ENCODE assay signal across 10 cellular contexts in the genomic region with DNA sequence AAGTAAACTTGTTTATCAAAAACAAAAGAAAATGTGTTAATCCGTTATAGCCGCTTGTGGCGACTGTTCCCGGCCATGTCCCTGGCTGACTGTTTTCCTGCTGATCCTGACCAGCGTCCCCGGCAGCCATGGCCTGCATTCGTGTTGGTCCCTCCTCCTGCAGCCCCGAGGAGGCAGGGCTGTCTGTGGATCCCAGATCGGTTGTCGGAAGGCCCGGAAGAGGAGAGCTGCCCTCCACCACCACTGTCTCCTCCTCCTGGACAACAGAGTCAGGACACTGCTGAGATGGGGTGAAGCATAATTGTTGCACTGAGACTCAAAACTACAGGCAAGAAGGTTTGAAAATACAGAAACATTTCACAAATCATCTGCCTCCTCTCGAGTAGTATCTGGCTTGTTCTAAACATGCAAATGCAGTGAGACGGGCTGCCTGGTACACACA. TPM values are rescaled to one million over a fixed set of nuclear protein-coding genes. Genes with fewer than 3 reads are reported as not detected.
DNase-seq lines count a peak whose midpoint lies in the region; ATAC-seq and TF ChIP-seq lines count a peak whose summit lies in the region.
"Had no signal": no experiment of that assay in that cellular context is flagged by ENCODE, and none has a peak within 500 bp of the region (broad histone marks: within the 10 kb centered on the region; RNA-seq: fewer than 3 reads in every experiment).

No MANE protein-coding gene starts in this region.

- CTCF ChIA-PET in A673 (lab: Charles Lee), result no interaction called here
- CTCF ChIA-PET in activated CD8-positive, alpha-beta T cell treated with anti-CD3 and anti-CD28 coated beads, Interleukin-2, amount 10 ng/mL, durations not matched to agents 7 days and 5 days (lab: Charles Lee), result interaction anchor here (1.6 kb wide), 1 partner anchor 9 kb away, joined by 4 read pairs; no protein-coding TSS in a partner anchor

- DNase-seq in AG09309 (ENCODE audit: low read depth) (no peak), SK-MEL-5 (ENCODE audit: low read depth, low spot score) (peak; percentile 61), osteocyte (ENCODE audit: extremely low spot score, unreplicated experiment) (no peak), NCI-H187 (lab: John Stamatoyannopoulos, UW) (no peak), A673 (ENCODE audit: low spot score) (no peak)
- no peak for DNase-seq in activated CD8-positive, alpha-beta T cell treated with anti-CD3 and anti-CD28 coated beads, Interleukin-2, amount 10 ng/mL, durations not matched to agents 7 days and 5 days
- DNase-seq: COR-L47 had no signal

- H3K27ac ChIP-seq in gastroesophageal sphincter, result peak overlapping the region in 3 of 4 donors; percentile 40 to 87 (median 72)
- H3K27ac ChIP-seq in A673 (ENCODE audit: low read depth, low read length, poor library complexity, severe bottlenecking), result no peak overlapping the region
- H3K27ac ChIP-seq: PC-9 had no signal

- ATAC-seq in gastroesophageal sphincter, result peak; percentile 46
- ATAC-seq in GM21381 (IDR thresholded peaks at IDR 0.05; ENCODE audit: unreplicated experiment), result no peak
- ATAC-seq in activated CD8-positive, alpha-beta T cell treated with anti-CD3 and anti-CD28 coated beads, Interleukin-2, amount 10 ng/mL, durations not matched to agents 7 days and 5 days, result no peak

- TF ChIP-seq EP300 in gastroesophageal sphincter (IDR thresholded peaks at IDR 0.05), result no peak

- in situ Hi-C loops in SK-MEL-5 (cut with HindIII; ENCODE audit: low pct_unique_long_range_greater_than_20kb, low sequenced_read_pairs), result no loop called here

- H3K9me3 Mint-ChIP-seq in osteocyte (ENCODE audit: unreplicated experiment), result no peaks in the 10 kb centered on the region
- no peaks in the 10 kb centered on the region for H3K9me3 Mint-ChIP-seq in activated CD8-positive, alpha-beta T cell treated with anti-CD3 and anti-CD28 coated beads, Interleukin-2, amount 10 ng/mL, durations not matched to agents 7 days and 5 days (ENCODE audit: insufficient read depth)

- H3K36me3 Mint-ChIP-seq in osteocyte (ENCODE audit: unreplicated experiment), result no peaks in the 10 kb centered on the region
- no peaks in the 10 kb centered on the region for H3K36me3 Mint-ChIP-seq in activated CD8-positive, alpha-beta T cell treated with anti-CD3 and anti-CD28 coated beads, Interleukin-2, amount 10 ng/mL, durations not matched to agents 7 days and 5 days (ENCODE audit: low read depth)

- WGBS in gastroesophageal sphincter (ENCODE audit: low coverage in 1 of 2), 2 donors, result 20 to 25% methylated on average over 2 to 6 of the region's 13 CpGs

- BruUV-seq in A673 (replicated peaks; lab: Mats Ljungman, UMichigan), result no TSS peak

- TF ChIP-seq CTCF in AG09309 (IDR thresholded peaks at IDR 0.05; ENCODE audit: control insufficient read depth, insufficient read depth, low read depth, low read length, missing control alignments) (peak; percentile 38), gastroesophageal sphincter (IDR thresholded peaks at IDR 0.05) (peak in 1 of 4 experiments; percentile 22), osteocyte (IDR thresholded peaks at IDR 0.05) (peak; percentile 40), A673 (conservative IDR thresholded peaks at IDR 0.05; ENCODE audit: low read depth, low read length) (no peak)

- no peak for TF ChIP-seq POLR2A in gastroesophageal sphincter (IDR thresholded peaks at IDR 0.05)

- peak overlapping the region; percentile 3 for H3K4me3 Mint-ChIP-seq in osteocyte (ENCODE audit: unreplicated experiment)
- no peak overlapping the region for H3K4me3 Mint-ChIP-seq in activated CD8-positive, alpha-beta T cell treated with anti-CD3 and anti-CD28 coated beads, Interleukin-2, amount 10 ng/mL, durations not matched to agents 7 days and 5 days

- peaks cover 52% of the 10 kb centered on the region for H3K4me1 Mint-ChIP-seq in osteocyte (ENCODE audit: unreplicated experiment)
- H3K4me1 Mint-ChIP-seq in activated CD8-positive, alpha-beta T cell treated with anti-CD3 and anti-CD28 coated beads, Interleukin-2, amount 10 ng/mL, durations not matched to agents 7 days and 5 days (ENCODE audit: low read depth), result peaks cover 18% of the 10 kb centered on the region

- POLR2A ChIA-PET in A673 (lab: Charles Lee; ENCODE audit: low non-redundant PET), result no interaction called here
- POLR2A ChIA-PET in activated CD8-positive, alpha-beta T cell treated with anti-CD3 and anti-CD28 coated beads, Interleukin-2, amount 10 ng/mL, durations not matched to agents 7 days and 5 days (lab: Charles Lee), result no interaction called here

- H3K27me3 ChIP-seq in gastroesophageal sphincter (peaks cover 26% of the 10 kb centered on the region), A673 (replicated peaks; ENCODE audit: insufficient read depth, low read depth, low read length, poor library complexity) (no peaks in the 10 kb centered on the region)

- H3K9me3 ChIP-seq in gastroesophageal sphincter (no peaks in the 10 kb centered on the region), A673 (ENCODE audit: low read depth, low read length, poor library complexity, severe bottlenecking) (no peaks in the 10 kb centered on the region)

- H3K4me1 ChIP-seq in gastroesophageal sphincter (peaks cover 0 to 51% (median 6%) of the 10 kb centered on the region in 3 donors), A673 (ENCODE audit: insufficient read depth, low read length, poor library complexity, severe bottlenecking) (no peaks in the 10 kb centered on the region)

- no peaks in the 10 kb centered on the region for H3K27me3 Mint-ChIP-seq in osteocyte (ENCODE audit: unreplicated experiment)
- peaks cover 16% of the 10 kb centered on the region for H3K27me3 Mint-ChIP-seq in activated CD8-positive, alpha-beta T cell treated with anti-CD3 and anti-CD28 coated beads, Interleukin-2, amount 10 ng/mL, durations not matched to agents 7 days and 5 days (ENCODE audit: low read depth)

- H3K4me3 ChIP-seq in AG09309 (ENCODE audit: control insufficient read depth, low read depth, low read length), result peak overlapping the region; percentile 44
- H3K4me3 ChIP-seq in gastroesophageal sphincter, result no peak overlapping the region
- no peak overlapping the region for H3K4me3 ChIP-seq in A673 (ENCODE audit: low read depth, low read length, poor library complexity, severe bottlenecking)
- H3K4me3 ChIP-seq: PC-9 had no signal

- no peaks in the 10 kb centered on the region for H3K36me3 ChIP-seq in gastroesophageal sphincter
- H3K36me3 ChIP-seq in A673 (ENCODE audit: insufficient read depth, low read length, poor library complexity, severe bottlenecking), result no peaks in the 10 kb centered on the region

- intact Hi-C loops in A673 (cut with micrococcal nuclease; ENCODE audit: unreplicated experiment), result no loop called here

- peak overlapping the region; percentile 90 for H3K27ac Mint-ChIP-seq in osteocyte (ENCODE audit: unreplicated experiment)
- H3K27ac Mint-ChIP-seq in activated CD8-positive, alpha-beta T cell treated with anti-CD3 and anti-CD28 coated beads, Interleukin-2, amount 10 ng/mL, durations not matched to agents 7 days and 5 days, result no peak overlapping the region

RNA-seq across cellular contexts. Expression of a gene that starts 3.6 kb away (rescaled TPM):
- 0.08 TPM in 1 of 2 replicates, not detected in the other for total RNA-seq in SK-MEL-5 (2014; rRNA removed; shearing (Covaris generic))
- not detected in 2 replicates for polyA plus RNA-seq in SK-MEL-5 (2015; cell fraction: cytosol; rRNA removed)
- 2.0 TPM in 1 of 2 replicates, not detected in the other for polyA plus RNA-seq in SK-MEL-5 (2015; cell fraction: nucleus; rRNA removed)
- total RNA-seq in gastroesophageal sphincter (100 to 1,000 TPM in 1 of 4 donors, 10 to 100 TPM in 3; 69.8 to 105 (median 85.4) TPM), osteocyte (440 and 449 TPM in 2 replicates), A673 (2021) (0.55 and 0.73 TPM in 2 replicates)
- total RNA-seq in activated CD8-positive, alpha-beta T cell treated with anti-CD3 and anti-CD28 coated beads, Interleukin-2, amount 10 ng/mL, durations not matched to agents 7 days and 5 days, result not detected

RNA-seq across cellular contexts. Expression of a gene that starts 12.8 kb away (rescaled TPM):
- 41.4 and 42.8 TPM in 2 replicates for total RNA-seq in SK-MEL-5 (2014; rRNA removed; shearing (Covaris generic))
- 39.7 and 57.0 TPM in 2 replicates for polyA plus RNA-seq in SK-MEL-5 (2015; cell fraction: cytosol; rRNA removed)
- 185 and 232 TPM in 2 replicates for polyA plus RNA-seq in SK-MEL-5 (2015; cell fraction: nucleus; rRNA removed)
- total RNA-seq in gastroesophageal sphincter, result 100 to 1,000 TPM in 1 of 4 donors, 10 to 100 TPM in 3; 84.4 to 174 (median 88.9) TPM
- total RNA-seq in osteocyte, result 92.9 and 95.7 TPM in 2 replicates
- total RNA-seq in A673 (2021), result 48.0 and 58.1 TPM in 2 replicates
- total RNA-seq in activated CD8-positive, alpha-beta T cell treated with anti-CD3 and anti-CD28 coated beads, Interleukin-2, amount 10 ng/mL, durations not matched to agents 7 days and 5 days, result 10 to 100 TPM; 29.1 to 30.7 TPM

RNA-seq across cellular contexts. Expression of a gene that starts 13.0 kb away (rescaled TPM):
- total RNA-seq in SK-MEL-5 (2014; rRNA removed; shearing (Covaris generic)), result 136 and 146 TPM in 2 replicates
- polyA plus RNA-seq in SK-MEL-5 (2015; cell fraction: cytosol; rRNA removed), result 186 and 254 TPM in 2 replicates
- 86.1 and 112 TPM in 2 replicates for polyA plus RNA-seq in SK-MEL-5 (2015; cell fraction: nucleus; rRNA removed)
- 100 to 1,000 TPM; 103 to 138 (median 108) TPM for total RNA-seq in gastroesophageal sphincter
- total RNA-seq in osteocyte, result 116 and 120 TPM in 2 replicates
- 172 and 176 TPM in 2 replicates for total RNA-seq in A673 (2021)
- 100 to 1,000 TPM; 120 to 123 TPM for total RNA-seq in activated CD8-positive, alpha-beta T cell treated with anti-CD3 and anti-CD28 coated beads, Interleukin-2, amount 10 ng/mL, durations not matched to agents 7 days and 5 days

RNA-seq across cellular contexts. Expression of a gene that starts 30.9 kb away (rescaled TPM):
- total RNA-seq in SK-MEL-5 (2014; rRNA removed; shearing (Covaris generic)), result not detected in 2 replicates
- polyA plus RNA-seq in SK-MEL-5 (2015; cell fraction: cytosol; rRNA removed), result 0.03 and 0.04 TPM in 2 replicates
- polyA plus RNA-seq in SK-MEL-5 (2015; cell fraction: nucleus; rRNA removed), result 0.14 TPM in 1 of 2 replicates, not detected in the other
- total RNA-seq in gastroesophageal sphincter (under 1 TPM in 3 of 4 donors, not detected in 1; 0.12 to 0.54 (median 0.40) TPM), osteocyte (0.57 and 0.97 TPM in 2 replicates), A673 (2021) (0.21 and 0.39 TPM in 2 replicates)
- 1 to 10 TPM in 1 of 2 experiments, under 1 TPM in 1; 0.78 to 1.2 TPM for total RNA-seq in activated CD8-positive, alpha-beta T cell treated with anti-CD3 and anti-CD28 coated beads, Interleukin-2, amount 10 ng/mL, durations not matched to agents 7 days and 5 days

RNA-seq across cellular contexts. Expression of a gene that starts 37.1 kb away (rescaled TPM):
- 67.7 and 78.7 TPM in 2 replicates for total RNA-seq in SK-MEL-5 (2014; rRNA removed; shearing (Covaris generic))
- polyA plus RNA-seq in SK-MEL-5 (2015; cell fraction: cytosol; rRNA removed), result 31.1 and 32.4 TPM in 2 replicates
- polyA plus RNA-seq in SK-MEL-5 (2015; cell fraction: nucleus; rRNA removed), result 2,123 and 2,758 TPM in 2 replicates
- total RNA-seq in gastroesophageal sphincter (100 to 1,000 TPM in 2 of 4 donors, 10 to 100 TPM in 2; 31.6 to 248 (median 127) TPM), osteocyte (262 and 272 TPM in 2 replicates), A673 (2021) (206 and 213 TPM in 2 replicates)
- total RNA-seq in activated CD8-positive, alpha-beta T cell treated with anti-CD3 and anti-CD28 coated beads, Interleukin-2, amount 10 ng/mL, durations not matched to agents 7 days and 5 days, result 100 to 1,000 TPM in 1 of 2 experiments, 10 to 100 TPM in 1; 98.3 to 110 TPM

Comparison
In these comparisons a context has a peak if more than half of its experiments do, and no peak if none do; other contexts are left out.
1. RNA of a gene that starts 3.6 kb away (total RNA-seq): 440 to 449 TPM in osteocyte and 69.8 to 105 TPM in gastroesophageal sphincter; 0.55 to 0.73 TPM in A673, not detected in activated CD8-positive, alpha-beta T cell treated with anti-CD3 and anti-CD28 coated beads, Interleukin-2, amount 10 ng/mL, durations not matched to agents 7 days and 5 days and 0.08 TPM in SK-MEL-5; every median in the first group is over 10 times any median in the second.